Comparison of ENCODE assay signal across 8 cellular contexts in the genomic region with DNA sequence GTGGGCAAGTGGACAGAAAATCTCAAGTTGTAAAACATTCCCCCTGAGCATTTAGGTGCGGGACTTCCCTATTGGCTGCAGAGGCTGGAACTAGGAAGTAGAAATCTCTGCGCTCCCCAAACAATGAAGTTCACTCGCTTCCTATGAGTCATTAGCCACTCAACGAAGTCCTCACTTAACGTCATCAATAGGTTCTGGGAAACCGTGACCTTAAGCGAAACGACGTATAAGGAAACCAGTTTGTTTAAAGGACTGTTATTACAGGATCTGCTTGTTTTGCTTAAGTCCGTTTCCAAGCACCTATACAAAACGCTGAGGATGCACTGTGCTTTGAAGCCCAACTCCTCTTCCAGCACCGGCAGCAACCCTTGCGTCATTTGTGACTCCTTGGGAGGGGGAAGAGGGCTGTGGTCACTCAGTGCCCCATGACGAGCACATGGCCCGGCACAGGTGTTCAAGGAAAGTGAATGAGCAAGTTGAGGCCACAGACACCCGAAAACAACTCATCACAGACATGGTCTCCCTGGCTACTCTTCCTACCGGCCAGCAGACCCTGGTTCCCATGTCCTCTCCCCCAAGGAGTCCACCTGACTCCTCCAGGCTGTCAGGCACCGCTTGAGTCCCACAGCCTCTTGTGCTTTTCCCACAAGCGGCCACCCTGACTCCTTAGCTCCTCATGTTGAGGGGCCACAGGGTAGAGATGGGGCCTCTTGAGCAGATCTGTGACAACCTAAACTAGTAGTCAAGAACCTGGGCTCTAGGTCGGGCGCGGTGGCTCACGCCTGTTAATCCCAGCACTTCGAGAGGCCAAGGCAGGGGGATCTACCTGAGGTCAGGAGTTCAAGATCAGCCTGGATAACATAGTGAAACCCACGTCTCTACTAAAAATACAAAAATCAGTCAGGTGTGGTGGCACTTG. TPM values are rescaled to one million over a fixed set of nuclear protein-coding genes. Genes with fewer than 3 reads are reported as not detected.
DNase-seq lines count a peak whose midpoint lies in the region; ATAC-seq and TF ChIP-seq lines count a peak whose summit lies in the region.

No MANE protein-coding gene starts in this region.

- DNase-seq in activated gamma-delta T cell treated with Interleukin-2 at 50 U/mL for 16 hours (peak; percentile 26), activated gamma-delta T cell (lab: John Stamatoyannopoulos, UW) (no peak), NCI-H2029 (lab: John Stamatoyannopoulos, UW) (peak; percentile 85), psoas muscle (no peak), GM19238 (ENCODE audit: insufficient read length, low spot score) (no peak)
- DNase-seq in activated CD4-positive, alpha-beta T cell treated with anti-CD3 and anti-CD28 coated beads, Interleukin-2, amount 10 ng/mL, durations not matched to agents 7 days and 5 days, result peak; percentile 56

- no peak for TF ChIP-seq CTCF in psoas muscle (IDR thresholded peaks at IDR 0.05)

- WGBS in psoas muscle, 3 donors, result 63 to 69% (median 68%) methylated on average over 25 of the region's 25 CpGs

- peak overlapping the region; percentile 80 for H3K27ac Mint-ChIP-seq in activated CD4-positive, alpha-beta T cell treated with anti-CD3 and anti-CD28 coated beads, Interleukin-2, amount 10 ng/mL, durations not matched to agents 7 days and 5 days

- H3K9me3 ChIP-seq in psoas muscle, result no peaks in the 10 kb centered on the region

- H3K27ac ChIP-seq in psoas muscle, result peak overlapping the region; percentile 74

- ATAC-seq in esophagus mucosa (peak; percentile 86), psoas muscle (peak in 1 of 4 donors; percentile 13), GM19328 (IDR thresholded peaks at IDR 0.05; ENCODE audit: unreplicated experiment) (no peak)

- peak overlapping the region; percentile 34 for H3K4me3 Mint-ChIP-seq in activated CD4-positive, alpha-beta T cell treated with anti-CD3 and anti-CD28 coated beads, Interleukin-2, amount 10 ng/mL, durations not matched to agents 7 days and 5 days

- intact Hi-C loops in psoas muscle (cut with DNase I), result loop anchor here in 1 of 2 donors (10.0 kb wide), 1 partner anchor 86 kb away; a partner anchor contains a TSS

- H3K4me1 Mint-ChIP-seq in activated CD4-positive, alpha-beta T cell treated with anti-CD3 and anti-CD28 coated beads, Interleukin-2, amount 10 ng/mL, durations not matched to agents 7 days and 5 days, result peaks cover 41% of the 10 kb centered on the region

- POLR2A ChIA-PET in activated CD4-positive, alpha-beta T cell treated with anti-CD3 and anti-CD28 coated beads, Interleukin-2, amount 10 ng/mL, durations not matched to agents 7 days and 5 days (lab: Charles Lee), result no interaction called here

- H3K9me3 Mint-ChIP-seq in activated CD4-positive, alpha-beta T cell treated with anti-CD3 and anti-CD28 coated beads, Interleukin-2, amount 10 ng/mL, durations not matched to agents 7 days and 5 days, result no peaks in the 10 kb centered on the region

- H3K4me3 ChIP-seq in psoas muscle, result peak overlapping the region; percentile 25

- CTCF ChIA-PET in activated CD4-positive, alpha-beta T cell treated with anti-CD3 and anti-CD28 coated beads, Interleukin-2, amount 10 ng/mL, durations not matched to agents 7 days and 5 days (lab: Charles Lee), result interaction anchor here (0.6 to 2.4 kb wide), 3 partner anchors 12 to 861 kb away, joined by 3 to 16 read pairs (median 4); no protein-coding TSS in a partner anchor

- peaks cover 18% of the 10 kb centered on the region for H3K4me1 ChIP-seq in psoas muscle

- peaks cover 31% of the 10 kb centered on the region for H3K36me3 Mint-ChIP-seq in activated CD4-positive, alpha-beta T cell treated with anti-CD3 and anti-CD28 coated beads, Interleukin-2, amount 10 ng/mL, durations not matched to agents 7 days and 5 days (ENCODE audit: low read depth)

- no peaks in the 10 kb centered on the region for H3K27me3 Mint-ChIP-seq in activated CD4-positive, alpha-beta T cell treated with anti-CD3 and anti-CD28 coated beads, Interleukin-2, amount 10 ng/mL, durations not matched to agents 7 days and 5 days

- H3K27me3 ChIP-seq in psoas muscle (ENCODE audit: insufficient read depth in 3 of 3, low read length in 2 of 3), result no peaks in the 10 kb centered on the region

- peaks cover 7 to 44% of the 10 kb centered on the region in 2 donors for H3K36me3 ChIP-seq in psoas muscle (ENCODE audit: insufficient read depth in 1 of 2, low read depth in 1 of 2)

RNA-seq across cellular contexts. Expression of a gene that starts 4.8 kb away (rescaled TPM):
- total RNA-seq in activated CD4-positive, alpha-beta T cell treated with anti-CD3 and anti-CD28 coated beads, Interleukin-2, amount 10 ng/mL, durations not matched to agents 7 days and 5 days, result 1,000 to 10,000 TPM; 2,465 to 3,009 TPM
- 2,374 TPM for total RNA-seq in esophagus mucosa
- total RNA-seq in psoas muscle, result 1,000 to 10,000 TPM; 1,186 to 1,958 (median 1,553) TPM
- polyA plus RNA-seq in psoas muscle, result 1,000 to 10,000 TPM; 2,324 to 3,255 (median 2,994) TPM

RNA-seq across cellular contexts. Expression of a gene that starts 14.4 kb away (rescaled TPM):
- total RNA-seq in activated CD4-positive, alpha-beta T cell treated with anti-CD3 and anti-CD28 coated beads, Interleukin-2, amount 10 ng/mL, durations not matched to agents 7 days and 5 days, result 100 to 1,000 TPM; 144 to 150 TPM
- total RNA-seq in esophagus mucosa (46.6 TPM), psoas muscle (10 to 100 TPM; 60.7 to 88.6 (median 80.2) TPM)
- polyA plus RNA-seq in psoas muscle, result 10 to 100 TPM; 63.1 to 97.1 (median 88.0) TPM

RNA-seq across cellular contexts. Expression of a gene that starts 18.5 kb away (rescaled TPM):
- total RNA-seq in activated CD4-positive, alpha-beta T cell treated with anti-CD3 and anti-CD28 coated beads, Interleukin-2, amount 10 ng/mL, durations not matched to agents 7 days and 5 days, result 10 to 100 TPM; 74.4 to 77.9 TPM
- 12.8 TPM for total RNA-seq in esophagus mucosa
- 1 to 10 TPM; 6.8 to 8.0 (median 7.4) TPM for total RNA-seq in psoas muscle
- 1 to 10 TPM; 2.4 to 3.0 (median 2.7) TPM for polyA plus RNA-seq in psoas muscle

RNA-seq across cellular contexts. Expression of a gene that starts 24.3 kb away (rescaled TPM):
- 10 to 100 TPM; 92.5 to 93.4 TPM for total RNA-seq in activated CD4-positive, alpha-beta T cell treated with anti-CD3 and anti-CD28 coated beads, Interleukin-2, amount 10 ng/mL, durations not matched to agents 7 days and 5 days
- total RNA-seq in esophagus mucosa (141 TPM), psoas muscle (100 to 1,000 TPM in 3 of 4 donors, 10 to 100 TPM in 1; 32.1 to 391 (median 184) TPM)
- 100 to 1,000 TPM in 1 of 3 donors, 10 to 100 TPM in 2; 80.8 to 178 (median 83.3) TPM for polyA plus RNA-seq in psoas muscle

RNA-seq across cellular contexts. Expression of a gene that starts 39.8 kb away (rescaled TPM):
- total RNA-seq in activated CD4-positive, alpha-beta T cell treated with anti-CD3 and anti-CD28 coated beads, Interleukin-2, amount 10 ng/mL, durations not matched to agents 7 days and 5 days, result 10 to 100 TPM; 34.9 to 40.1 TPM
- total RNA-seq in esophagus mucosa (21.4 TPM), psoas muscle (10 to 100 TPM; 25.0 to 33.6 (median 30.2) TPM)
- polyA plus RNA-seq in psoas muscle, result 10 to 100 TPM; 25.0 to 51.7 (median 26.9) TPM

Comparison
In these comparisons a context has a peak if more than half of its experiments do, and no peak if none do; other contexts are left out.
1. DNase-seq: peak in activated gamma-delta T cell treated with Interleukin-2 at 50 U/mL for 16 hours (single experiment), NCI-H2029 (single experiment) and activated CD4-positive, alpha-beta T cell treated with anti-CD3 and anti-CD28 coated beads, Interleukin-2, amount 10 ng/mL, durations not matched to agents 7 days and 5 days (single experiment); none in activated gamma-delta T cell (single experiment), psoas muscle (0 of 2) and GM19238 (single experiment).